Comparison of ENCODE assay signal across 1 cellular context in the genomic region with DNA sequence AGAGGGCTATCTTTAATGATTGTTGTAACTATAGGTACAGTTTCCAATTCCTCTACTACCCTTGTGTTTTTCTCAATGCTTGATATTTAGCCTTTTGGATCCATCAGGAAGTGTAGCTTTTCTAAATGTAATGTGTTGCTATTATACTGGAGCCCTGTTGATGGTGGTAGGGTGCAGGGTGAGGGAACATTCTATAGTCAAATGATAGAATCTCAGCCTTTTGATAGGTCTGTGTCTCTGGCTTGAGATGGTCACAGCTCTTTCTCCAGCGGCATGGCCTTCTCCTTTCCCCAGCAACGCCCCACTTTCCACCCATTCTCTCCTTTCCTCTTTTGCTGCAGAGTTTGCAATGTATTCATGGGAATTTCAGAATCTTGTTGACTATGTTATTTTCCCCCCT.
TF ChIP-seq lines count a peak whose summit lies in the region.

No MANE protein-coding gene starts in this region.

TF ChIP-seq in H1, 55 proteins besides CTCF, POLR2A, EP300 and RAD21:
- TF ChIP-seq, protein P1, sequence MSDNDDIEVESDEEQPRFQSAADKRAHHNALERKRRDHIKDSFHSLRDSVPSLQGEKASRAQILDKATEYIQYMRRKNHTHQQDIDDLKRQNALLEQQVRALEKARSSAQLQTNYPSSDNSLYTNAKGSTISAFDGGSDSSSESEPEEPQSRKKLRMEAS (IDR thresholded peaks at IDR 0.05) = no peak
- TF ChIP-seq, protein P2, sequence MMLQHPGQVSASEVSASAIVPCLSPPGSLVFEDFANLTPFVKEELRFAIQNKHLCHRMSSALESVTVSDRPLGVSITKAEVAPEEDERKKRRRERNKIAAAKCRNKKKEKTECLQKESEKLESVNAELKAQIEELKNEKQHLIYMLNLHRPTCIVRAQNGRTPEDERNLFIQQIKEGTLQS (IDR thresholded peaks at IDR 0.05; ENCODE audit: insufficient read depth, low read depth, low read length) = no peak
